Comparison of ENCODE assay signal across 17 cellular contexts in the genomic region with DNA sequence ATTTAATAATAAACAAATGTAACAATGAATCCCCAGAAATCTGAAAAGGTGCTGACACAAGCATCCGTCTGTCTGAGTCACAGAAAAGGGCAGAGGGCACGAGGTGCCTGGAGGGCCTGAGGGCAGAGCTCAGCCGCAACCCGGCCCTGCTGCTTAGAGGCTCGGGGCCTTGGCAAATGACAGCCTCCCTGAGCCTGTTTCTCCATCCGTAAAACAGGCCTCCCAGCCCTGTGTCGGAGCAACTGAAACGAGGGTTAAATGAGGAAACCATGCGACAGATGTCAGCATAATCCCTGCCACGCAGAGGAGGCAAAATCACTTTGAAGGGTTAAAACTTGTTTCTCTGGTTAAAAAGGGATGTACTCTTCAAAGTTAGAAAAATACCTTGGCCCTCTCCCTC. TPM values are rescaled to one million over a fixed set of nuclear protein-coding genes. Genes with fewer than 3 reads are reported as not detected.
DNase-seq lines count a peak whose midpoint lies in the region; ATAC-seq and TF ChIP-seq lines count a peak whose summit lies in the region.
"Had no signal": no experiment of that assay in that cellular context is flagged by ENCODE, and none has a peak within 500 bp of the region (broad histone marks: within the 10 kb centered on the region; RNA-seq: fewer than 3 reads in every experiment).

No MANE protein-coding gene starts in this region.

- H3K27ac Mint-ChIP-seq in T-cell = no peak overlapping the region
- H3K27ac Mint-ChIP-seq in activated T-helper 1 cell treated with anti-CD3 and anti-CD28 coated beads, Interleukin-12 subunit alpha, Interleukin-12 subunit beta, Interleukin-2, Interleukin-4 antibody, amounts not matched to agents 30 ng/mL and 10 ng/mL and 1 ng/mL, durations not matched to agents 14 hours and 24 hours and 36 hours = no peak overlapping the region
- H3K27ac Mint-ChIP-seq: activated naive CD8-positive, alpha-beta T cell treated with anti-CD3 and anti-CD28 coated beads for 36 hours; B cell; natural killer cell had no signal

- H3K4me1 ChIP-seq in BE2C (no peaks in the 10 kb centered on the region), adipocyte (ENCODE audit: control insufficient read depth, insufficient read depth, low read length) (peaks cover 12% of the 10 kb centered on the region)
- H3K4me1 ChIP-seq: colonic mucosa had no signal

- ATAC-seq in T-cell (replicated peaks in 1 of 4) = no peak
- ATAC-seq: natural killer cell had no signal

- H3K9me3 ChIP-seq in BE2C (no peaks in the 10 kb centered on the region), adipocyte (ENCODE audit: control insufficient read depth, low read length) (no peaks in the 10 kb centered on the region)
- H3K9me3 ChIP-seq: colonic mucosa had no signal

- H3K9me3 Mint-ChIP-seq in T-cell = no peaks in the 10 kb centered on the region
- H3K9me3 Mint-ChIP-seq in activated T-helper 1 cell treated with anti-CD3 and anti-CD28 coated beads, Interleukin-12 subunit alpha, Interleukin-12 subunit beta, Interleukin-2, Interleukin-4 antibody, amounts not matched to agents 30 ng/mL and 10 ng/mL and 1 ng/mL, durations not matched to agents 14 hours and 24 hours and 36 hours = no peaks in the 10 kb centered on the region
- H3K9me3 Mint-ChIP-seq: activated naive CD8-positive, alpha-beta T cell treated with anti-CD3 and anti-CD28 coated beads for 36 hours; natural killer cell had no signal

- DNase-seq in BE2C = peak; percentile 49
- peak; percentile 16 for DNase-seq in LHCN-M2 (ENCODE audit: low read depth)
- peak; percentile 56 for DNase-seq in adipocyte (ENCODE audit: low read depth)
- DNase-seq in foreskin melanocyte = peak; percentile 70
- no peak for DNase-seq in DMS79 (lab: John Stamatoyannopoulos, UW)
- DNase-seq in T-cell = no peak
- DNase-seq in activated T-helper 1 cell treated with anti-CD3 and anti-CD28 coated beads, Interleukin-12 subunit alpha, Interleukin-12 subunit beta, Interleukin-2, Interleukin-4 antibody, amounts not matched to agents 30 ng/mL and 10 ng/mL and 1 ng/mL, durations not matched to agents 14 hours and 24 hours and 36 hours (ENCODE audit: low spot score) = no peak
- no peak for DNase-seq in head of caudate nucleus
- DNase-seq: activated CD8-positive, alpha-beta memory T cell treated with anti-CD3 and anti-CD28 coated beads, Interleukin-2, amount 50 U/mL, for 4 hours; activated naive CD8-positive, alpha-beta T cell treated with anti-CD3 and anti-CD28 coated beads for 36 hours; colonic mucosa; GF-D8; H7; natural killer cell; NCI-H1048; SHP77 had no signal

- H3K36me3 Mint-ChIP-seq in T-cell = peaks cover 15% of the 10 kb centered on the region
- peaks cover 13% of the 10 kb centered on the region for H3K36me3 Mint-ChIP-seq in activated T-helper 1 cell treated with anti-CD3 and anti-CD28 coated beads, Interleukin-12 subunit alpha, Interleukin-12 subunit beta, Interleukin-2, Interleukin-4 antibody, amounts not matched to agents 30 ng/mL and 10 ng/mL and 1 ng/mL, durations not matched to agents 14 hours and 24 hours and 36 hours (ENCODE audit: low read depth)
- H3K36me3 Mint-ChIP-seq: natural killer cell had no signal

- POLR2A ChIA-PET in T-cell (lab: Charles Lee) = no interaction called here

- no peak for TF ChIP-seq CTCF in BE2C (IDR thresholded peaks at IDR 0.05; ENCODE audit: low read depth, low read length)

- no peak overlapping the region for H3K9ac ChIP-seq in adipocyte (ENCODE audit: low read length)

- intact Hi-C loops in activated T-helper 1 cell treated with anti-CD3 and anti-CD28 coated beads, Interleukin-12 subunit alpha, Interleukin-12 subunit beta, Interleukin-2, Interleukin-4 antibody, amounts not matched to agents 30 ng/mL and 10 ng/mL and 1 ng/mL, durations not matched to agents 14 hours and 24 hours and 36 hours (cut with micrococcal nuclease) = no loop called here
- intact Hi-C loops in head of caudate nucleus (cut with DNase I) = no loop called here

- H3K36me3 ChIP-seq in BE2C (no peaks in the 10 kb centered on the region), adipocyte (ENCODE audit: control insufficient read depth, insufficient read depth, low read length, severe bottlenecking) (peaks cover 22% of the 10 kb centered on the region)
- H3K36me3 ChIP-seq: colonic mucosa had no signal

- no peaks in the 10 kb centered on the region for H3K27me3 Mint-ChIP-seq in T-cell
- no peaks in the 10 kb centered on the region for H3K27me3 Mint-ChIP-seq in activated T-helper 1 cell treated with anti-CD3 and anti-CD28 coated beads, Interleukin-12 subunit alpha, Interleukin-12 subunit beta, Interleukin-2, Interleukin-4 antibody, amounts not matched to agents 30 ng/mL and 10 ng/mL and 1 ng/mL, durations not matched to agents 14 hours and 24 hours and 36 hours (ENCODE audit: insufficient read depth)
- H3K27me3 Mint-ChIP-seq: activated naive CD8-positive, alpha-beta T cell treated with anti-CD3 and anti-CD28 coated beads for 36 hours; B cell had no signal

- CTCF ChIA-PET in T-cell (lab: Charles Lee) = no interaction called here

- no peak overlapping the region for H3K4me3 Mint-ChIP-seq in T-cell
- no peak overlapping the region for H3K4me3 Mint-ChIP-seq in activated T-helper 1 cell treated with anti-CD3 and anti-CD28 coated beads, Interleukin-12 subunit alpha, Interleukin-12 subunit beta, Interleukin-2, Interleukin-4 antibody, amounts not matched to agents 30 ng/mL and 10 ng/mL and 1 ng/mL, durations not matched to agents 14 hours and 24 hours and 36 hours
- H3K4me3 Mint-ChIP-seq: activated naive CD8-positive, alpha-beta T cell treated with anti-CD3 and anti-CD28 coated beads for 36 hours; B cell; natural killer cell had no signal

- H3K4me3 ChIP-seq in BE2C (ENCODE audit: low read depth, low read length) (no peak overlapping the region), adipocyte (ENCODE audit: low read length) (no peak overlapping the region)
- H3K4me3 ChIP-seq: colonic mucosa had no signal

- no peaks in the 10 kb centered on the region for H3K27me3 ChIP-seq in BE2C
- no peaks in the 10 kb centered on the region for H3K27me3 ChIP-seq in adipocyte (replicated peaks; ENCODE audit: control insufficient read depth, insufficient read depth, low read length)
- H3K27me3 ChIP-seq: colonic mucosa had no signal

- H3K4me1 Mint-ChIP-seq in T-cell = peaks cover 2 to 3% (median 3%) of the 10 kb centered on the region in 3 donors
- H3K4me1 Mint-ChIP-seq in activated T-helper 1 cell treated with anti-CD3 and anti-CD28 coated beads, Interleukin-12 subunit alpha, Interleukin-12 subunit beta, Interleukin-2, Interleukin-4 antibody, amounts not matched to agents 30 ng/mL and 10 ng/mL and 1 ng/mL, durations not matched to agents 14 hours and 24 hours and 36 hours (ENCODE audit: low read depth) = peaks cover 2% of the 10 kb centered on the region

RNA-seq across cellular contexts. Expression of gene NUDT1, which starts 24.9 kb away (rescaled TPM):
- polyA plus RNA-seq in BE2C (2012; ENCODE audit: insufficient read depth, insufficient read length, low read depth) = 96.1 TPM
- total RNA-seq in LHCN-M2 (2014; rRNA removed) (91.0 and 107 TPM in 2 replicates), T-cell (10 to 100 TPM; 12.0 to 29.7 (median 21.4) TPM)
- 155 TPM for polyA plus RNA-seq in LHCN-M2 (2012)
- total RNA-seq in activated T-helper 1 cell treated with anti-CD3 and anti-CD28 coated beads, Interleukin-12 subunit alpha, Interleukin-12 subunit beta, Interleukin-2, Interleukin-4 antibody, amounts not matched to agents 30 ng/mL and 10 ng/mL and 1 ng/mL, durations not matched to agents 14 hours and 24 hours and 36 hours = 74.9 TPM in 2 replicates

RNA-seq across cellular contexts. Expression of gene MRM2, which starts 24.9 kb away (rescaled TPM):
- polyA plus RNA-seq in BE2C (2012; ENCODE audit: insufficient read depth, insufficient read length, low read depth) = 76.2 TPM
- total RNA-seq in LHCN-M2 (2014; rRNA removed) (40.0 and 45.8 TPM in 2 replicates), T-cell (10 to 100 TPM in 3 of 5 donors, 1 to 10 TPM in 2; 6.5 to 20.0 (median 17.9) TPM)
- 28.1 TPM for polyA plus RNA-seq in LHCN-M2 (2012)
- total RNA-seq in activated T-helper 1 cell treated with anti-CD3 and anti-CD28 coated beads, Interleukin-12 subunit alpha, Interleukin-12 subunit beta, Interleukin-2, Interleukin-4 antibody, amounts not matched to agents 30 ng/mL and 10 ng/mL and 1 ng/mL, durations not matched to agents 14 hours and 24 hours and 36 hours = 47.8 and 48.6 TPM in 2 replicates

RNA-seq across cellular contexts. Expression of gene MAD1L1, which starts 34.2 kb away (rescaled TPM):
- 65.7 TPM for polyA plus RNA-seq in BE2C (2012; ENCODE audit: insufficient read depth, insufficient read length, low read depth)
- 78.6 and 80.9 TPM in 2 replicates for total RNA-seq in LHCN-M2 (2014; rRNA removed)
- polyA plus RNA-seq in LHCN-M2 (2012) = 35.5 TPM
- total RNA-seq in T-cell = 100 to 1,000 TPM; 106 to 178 (median 122) TPM
- total RNA-seq in activated T-helper 1 cell treated with anti-CD3 and anti-CD28 coated beads, Interleukin-12 subunit alpha, Interleukin-12 subunit beta, Interleukin-2, Interleukin-4 antibody, amounts not matched to agents 30 ng/mL and 10 ng/mL and 1 ng/mL, durations not matched to agents 14 hours and 24 hours and 36 hours = 56.2 and 56.4 TPM in 2 replicates

RNA-seq across cellular contexts. Expression of gene SNX8, which starts 47.3 kb away (rescaled TPM):
- polyA plus RNA-seq in BE2C (2012; ENCODE audit: insufficient read depth, insufficient read length, low read depth) = 46.3 TPM
- total RNA-seq in LHCN-M2 (2014; rRNA removed) = 26.0 and 27.7 TPM in 2 replicates
- polyA plus RNA-seq in LHCN-M2 (2012) = 83.1 TPM
- 10 to 100 TPM in 2 of 5 donors, 1 to 10 TPM in 3; 8.4 to 14.6 (median 9.9) TPM for total RNA-seq in T-cell
- total RNA-seq in activated T-helper 1 cell treated with anti-CD3 and anti-CD28 coated beads, Interleukin-12 subunit alpha, Interleukin-12 subunit beta, Interleukin-2, Interleukin-4 antibody, amounts not matched to agents 30 ng/mL and 10 ng/mL and 1 ng/mL, durations not matched to agents 14 hours and 24 hours and 36 hours = 40.8 and 41.8 TPM in 2 replicates

Comparison
In these comparisons a context has a peak if more than half of its experiments do, and no peak if none do; other contexts are left out.
1. DNase-seq: peak in BE2C (single experiment), LHCN-M2 (single experiment), adipocyte (single experiment) and foreskin melanocyte (single experiment); none in DMS79 (single experiment), T-cell (0 of 34), activated T-helper 1 cell treated with anti-CD3 and anti-CD28 coated beads, Interleukin-12 subunit alpha, Interleukin-12 subunit beta, Interleukin-2, Interleukin-4 antibody, amounts not matched to agents 30 ng/mL and 10 ng/mL and 1 ng/mL, durations not matched to agents 14 hours and 24 hours and 36 hours (single experiment) and head of caudate nucleus (0 of 42).